ENCODE assay signal across 12 cellular contexts in the genomic region with DNA sequence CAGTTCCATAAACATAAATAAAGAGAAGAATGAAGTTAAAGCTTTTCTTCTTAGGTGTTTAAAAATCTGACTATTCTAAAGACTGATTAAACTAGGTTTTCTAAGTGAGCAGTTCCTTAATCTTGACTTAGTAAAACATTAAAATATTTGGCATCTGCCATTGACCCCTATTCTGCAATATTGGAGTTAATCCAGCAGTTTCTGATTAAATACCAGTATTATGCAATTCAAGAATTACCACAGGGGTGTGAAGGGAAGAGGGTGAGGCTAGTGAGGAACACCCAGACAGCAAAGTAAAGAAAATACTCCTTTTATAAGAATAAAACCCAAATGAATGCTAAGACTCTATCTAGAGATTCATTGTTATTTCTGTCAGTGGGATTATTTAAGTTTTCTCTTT. TPM values are rescaled to one million over a fixed set of nuclear protein-coding genes. Genes with fewer than 3 reads are reported as not detected.
A peak's percentile ranks its signal among the peaks of the same experiment; 100 is the strongest.
DNase-seq lines count a peak whose midpoint lies in the region; ATAC-seq and TF ChIP-seq lines count a peak whose summit lies in the region.
"Had no signal": no experiment of that assay in that cellular context is flagged by ENCODE, and none has a peak within 500 bp of the region (broad histone marks: within the 10 kb centered on the region; RNA-seq: fewer than 3 reads in every experiment).

No MANE protein-coding gene starts in this region.

- H3K4me1 Mint-ChIP-seq in chondrocyte (ENCODE audit: low read depth), result peaks cover 37% of the 10 kb centered on the region
- peaks cover 18 to 25% of the 10 kb centered on the region in 2 donors for H3K4me1 Mint-ChIP-seq in immature natural killer cell

- TF ChIP-seq CTCF in chondrocyte (IDR thresholded peaks at IDR 0.05), result no peak
- TF ChIP-seq CTCF in tibial nerve (IDR thresholded peaks at IDR 0.05), result peak in 1 of 5 experiments; percentile 7

- H3K4me1 ChIP-seq in tibial nerve, result peaks cover 0 to 88% (median 5%) of the 10 kb centered on the region in 4 donors

- TF ChIP-seq EP300 in tibial nerve (IDR thresholded peaks at IDR 0.05), result peak in 1 of 2 donors; percentile 80

- ATAC-seq in GM19455 (IDR thresholded peaks at IDR 0.05; ENCODE audit: unreplicated experiment) (no peak), HG02970 (IDR thresholded peaks at IDR 0.05; ENCODE audit: low FRiP score, unreplicated experiment) (no peak)
- ATAC-seq: activated naive CD4-positive, alpha-beta T cell treated with anti-CD3 and anti-CD28 coated beads, Interleukin-2, amount 50 U/mL, for 72 hours had no signal

- TF ChIP-seq POLR2A in tibial nerve (IDR thresholded peaks at IDR 0.05), result no peak

- H3K4me3 ChIP-seq in tibial nerve, result no peak overlapping the region
- H3K4me3 ChIP-seq: transverse colon had no signal

- H3K27me3 ChIP-seq in tibial nerve, result no peaks in the 10 kb centered on the region
- H3K27me3 ChIP-seq: transverse colon had no signal

- H3K36me3 ChIP-seq in tibial nerve, result no peaks in the 10 kb centered on the region
- H3K36me3 ChIP-seq: transverse colon had no signal

- H3K27ac Mint-ChIP-seq in chondrocyte (ENCODE audit: unreplicated experiment) (peak overlapping the region; percentile 63), immature natural killer cell (peak overlapping the region in 2 of 6 donors; percentile 61 to 78)
- H3K27ac Mint-ChIP-seq: activated naive CD4-positive, alpha-beta T cell treated with anti-CD3 and anti-CD28 coated beads, Interleukin-2, amount 50 U/mL, for 72 hours had no signal

- no peaks in the 10 kb centered on the region for H3K9me3 ChIP-seq in tibial nerve
- H3K9me3 ChIP-seq: transverse colon had no signal

- H3K4me3 Mint-ChIP-seq in chondrocyte (ENCODE audit: unreplicated experiment) (no peak overlapping the region), immature natural killer cell (peak overlapping the region in 4 of 5 donors; percentile 46 to 77 (median 68))

- H3K27ac ChIP-seq in tibial nerve, result peak overlapping the region; percentile 63 to 88 (median 68)

- no peaks in the 10 kb centered on the region for H3K9me3 Mint-ChIP-seq in chondrocyte (ENCODE audit: low read depth)
- H3K9me3 Mint-ChIP-seq in immature natural killer cell, result no peaks in the 10 kb centered on the region
- H3K9me3 Mint-ChIP-seq: activated naive CD4-positive, alpha-beta T cell treated with anti-CD3 and anti-CD28 coated beads, Interleukin-2, amount 50 U/mL, for 72 hours had no signal

- H3K27me3 Mint-ChIP-seq in chondrocyte (ENCODE audit: low read depth), result no peaks in the 10 kb centered on the region
- H3K27me3 Mint-ChIP-seq in immature natural killer cell (ENCODE audit: low read depth in 3 of 3), result peaks cover 0 to 3% (median 0%) of the 10 kb centered on the region in 3 donors

- DNase-seq in SKM-1 (lab: John Stamatoyannopoulos, UW; ENCODE audit: unreplicated experiment) (peak; percentile 4), SKM-1 treated with dmso at 0.1 percent for 144 hours (lab: John Stamatoyannopoulos, UW; ENCODE audit: unreplicated experiment) (no peak), chondrocyte (ENCODE audit: low spot score) (no peak), immature natural killer cell (peak in 1 of 3 donors; percentile 1), tibial nerve (ENCODE audit: low spot score in 2 of 2) (no peak), foreskin melanocyte (no peak)
- DNase-seq: effector memory CD4-positive, alpha-beta T cell; KG1; transverse colon had no signal

- H3K36me3 Mint-ChIP-seq in chondrocyte (ENCODE audit: low read depth) (peaks cover 7% of the 10 kb centered on the region), immature natural killer cell (peaks cover 0 to 3% (median 0%) of the 10 kb centered on the region in 3 donors)
- H3K36me3 Mint-ChIP-seq: activated naive CD4-positive, alpha-beta T cell treated with anti-CD3 and anti-CD28 coated beads, Interleukin-2, amount 50 U/mL, for 72 hours had no signal

RNA-seq across cellular contexts. Expression of a gene that starts 40.9 kb away (rescaled TPM):
- total RNA-seq in chondrocyte, result 282 to 430 TPM (median 411 TPM) in 3 replicates
- polyA plus RNA-seq in immature natural killer cell, result 1 to 10 TPM in 2 of 3 donors, under 1 TPM in 1; 0.81 to 1.6 (median 1.3) TPM
- total RNA-seq in tibial nerve, result 100 to 1,000 TPM; 399 to 688 (median 564) TPM
